In genomic region chr16:85174871-85175723, GRCh38 we compare ENCODE assay signal across 1 cellular context.
TF ChIP-seq lines count a peak whose summit lies in the region.

No MANE protein-coding gene starts in this region.

TF ChIP-seq in HepG2, 621 proteins besides CTCF, POLR2A, EP300 and RAD21:
- no peak for TF ChIP-seq ZEB1 (IDR thresholded peaks at IDR 0.05; ENCODE audit: insufficient replicate concordance, low read depth)
- TF ChIP-seq GZF1 (CRISPR knock-in tag; IDR thresholded peaks at IDR 0.05) = no peak
- TF ChIP-seq ZNF572 (CRISPR knock-in tag; IDR thresholded peaks at IDR 0.05) = 0 out of 2 replicates have a peak, but pooled peaks have one; percentile 28
- TF ChIP-seq NR2C2 (CRISPR knock-in tag; IDR thresholded peaks at IDR 0.05; ENCODE audit: borderline replicate concordance) = no peak
- peak; percentile 49; the same call in 1 of the 2 replicates for TF ChIP-seq NFKB2 (CRISPR knock-in tag; IDR thresholded peaks at IDR 0.05; ENCODE audit: borderline replicate concordance)
- TF ChIP-seq, protein P1, sequence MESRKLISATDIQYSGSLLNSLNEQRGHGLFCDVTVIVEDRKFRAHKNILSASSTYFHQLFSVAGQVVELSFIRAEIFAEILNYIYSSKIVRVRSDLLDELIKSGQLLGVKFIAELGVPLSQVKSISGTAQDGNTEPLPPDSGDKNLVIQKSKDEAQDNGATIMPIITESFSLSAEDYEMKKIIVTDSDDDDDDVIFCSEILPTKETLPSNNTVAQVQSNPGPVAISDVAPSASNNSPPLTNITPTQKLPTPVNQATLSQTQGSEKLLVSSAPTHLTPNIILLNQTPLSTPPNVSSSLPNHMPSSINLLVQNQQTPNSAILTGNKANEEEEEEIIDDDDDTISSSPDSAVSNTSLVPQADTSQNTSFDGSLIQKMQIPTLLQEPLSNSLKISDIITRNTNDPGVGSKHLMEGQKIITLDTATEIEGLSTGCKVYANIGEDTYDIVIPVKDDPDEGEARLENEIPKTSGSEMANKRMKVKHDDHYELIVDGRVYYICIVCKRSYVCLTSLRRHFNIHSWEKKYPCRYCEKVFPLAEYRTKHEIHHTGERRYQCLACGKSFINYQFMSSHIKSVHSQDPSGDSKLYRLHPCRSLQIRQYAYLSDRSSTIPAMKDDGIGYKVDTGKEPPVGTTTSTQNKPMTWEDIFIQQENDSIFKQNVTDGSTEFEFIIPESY (CRISPR knock-in tag; IDR thresholded peaks at IDR 0.05) = peak; percentile 31; the same call in 1 of the 2 replicates
- no peak for TF ChIP-seq RFXAP (CRISPR knock-in tag; IDR thresholded peaks at IDR 0.05; ENCODE audit: borderline replicate concordance)
- TF ChIP-seq, protein P2, sequence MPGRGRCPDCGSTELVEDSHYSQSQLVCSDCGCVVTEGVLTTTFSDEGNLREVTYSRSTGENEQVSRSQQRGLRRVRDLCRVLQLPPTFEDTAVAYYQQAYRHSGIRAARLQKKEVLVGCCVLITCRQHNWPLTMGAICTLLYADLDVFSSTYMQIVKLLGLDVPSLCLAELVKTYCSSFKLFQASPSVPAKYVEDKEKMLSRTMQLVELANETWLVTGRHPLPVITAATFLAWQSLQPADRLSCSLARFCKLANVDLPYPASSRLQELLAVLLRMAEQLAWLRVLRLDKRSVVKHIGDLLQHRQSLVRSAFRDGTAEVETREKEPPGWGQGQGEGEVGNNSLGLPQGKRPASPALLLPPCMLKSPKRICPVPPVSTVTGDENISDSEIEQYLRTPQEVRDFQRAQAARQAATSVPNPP (CRISPR knock-in tag; IDR thresholded peaks at IDR 0.05) = no peak
- peak; percentile 97 for TF ChIP-seq ZNF768 (CRISPR knock-in tag; IDR thresholded peaks at IDR 0.05)
- TF ChIP-seq ZNF605 (CRISPR knock-in tag; IDR thresholded peaks at IDR 0.05) = 0 out of 2 replicates have a peak, but pooled peaks have one; percentile 3
- no peak for TF ChIP-seq ARID5B (CRISPR knock-in tag; IDR thresholded peaks at IDR 0.05)
- TF ChIP-seq, protein P3, sequence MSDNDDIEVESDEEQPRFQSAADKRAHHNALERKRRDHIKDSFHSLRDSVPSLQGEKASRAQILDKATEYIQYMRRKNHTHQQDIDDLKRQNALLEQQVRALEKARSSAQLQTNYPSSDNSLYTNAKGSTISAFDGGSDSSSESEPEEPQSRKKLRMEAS (IDR thresholded peaks at IDR 0.05) = 0 out of 2 replicates have a peak, but pooled peaks have one; percentile 13
- no peak for TF ChIP-seq ZBTB7A (CRISPR knock-in tag; IDR thresholded peaks at IDR 0.05)
